8 cellular contexts compared by ENCODE assay signal in the genomic region with DNA sequence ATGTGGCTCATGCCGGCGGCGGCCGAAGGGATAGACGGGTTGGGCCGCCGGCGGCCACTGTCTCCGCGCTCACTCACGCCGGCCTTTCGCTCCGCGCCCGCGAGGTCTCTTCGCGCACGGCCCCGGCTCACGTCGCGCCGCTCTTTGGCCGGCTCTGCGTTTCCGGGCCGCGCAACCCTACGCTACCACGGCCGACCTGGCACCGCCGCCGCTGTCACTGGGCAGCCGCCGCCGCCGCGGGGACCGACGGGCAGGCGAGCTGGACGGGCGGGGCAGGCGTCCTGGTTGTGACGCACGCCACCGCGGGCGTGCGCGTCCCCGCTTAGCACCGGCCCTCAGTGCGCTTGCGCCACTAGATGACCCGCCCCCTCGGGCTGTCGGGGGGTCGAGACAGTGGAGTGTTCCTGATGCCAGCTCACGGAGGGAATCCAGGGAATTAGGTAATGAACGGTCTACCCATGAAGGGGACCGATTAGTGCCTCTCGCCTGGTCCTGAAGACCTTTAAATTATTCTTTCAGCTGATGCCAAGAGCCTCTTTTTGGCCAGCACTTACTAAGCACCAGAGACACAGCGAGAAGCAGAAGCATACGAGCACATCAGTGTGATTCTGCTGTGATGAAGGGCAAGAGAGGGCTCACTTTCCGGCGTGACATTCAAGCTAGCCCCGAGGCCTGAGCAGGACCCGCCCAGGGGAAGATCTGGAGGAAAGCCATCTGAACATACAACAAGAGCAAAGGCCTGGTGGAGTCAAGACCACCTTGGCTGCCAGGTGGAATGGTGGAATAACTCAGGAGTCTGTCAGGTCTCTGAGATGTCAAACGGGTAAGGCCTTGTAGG. TPM values are rescaled to one million over a fixed set of nuclear protein-coding genes. Genes with fewer than 3 reads are reported as not detected.
DNase-seq lines count a peak whose midpoint lies in the region; ATAC-seq and TF ChIP-seq lines count a peak whose summit lies in the region.

A gene (minus strand): TSS at position 289 of the 838 bp plus-strand sequence. CDS start 278 bp downstream, at position 11.

- CTCF ChIA-PET in T-cell (lab: Charles Lee): no interaction called here

- H3K9me3 ChIP-seq in adipocyte (ENCODE audit: control insufficient read depth, low read length) (no peaks in the 10 kb centered on the region), parathyroid adenoma (ENCODE audit: control insufficient read depth, low read length) (no peaks in the 10 kb centered on the region), thyroid gland (no peaks in the 10 kb centered on the region)

- H3K9ac ChIP-seq in adipocyte (ENCODE audit: low read length): peak within 1 kb of the TSS; percentile 92
- peak within 1 kb of the TSS; percentile 4 for H3K9ac ChIP-seq in parathyroid adenoma

- H3K4me3 Mint-ChIP-seq in T-cell: peak within 1 kb of the TSS; percentile 87 to 89 (median 87)

- H3K27ac Mint-ChIP-seq in T-cell: peak within 1 kb of the TSS; percentile 96 to 97

- no peaks in the 10 kb centered on the region for H3K27me3 ChIP-seq in adipocyte (replicated peaks; ENCODE audit: control insufficient read depth, insufficient read depth, low read length)
- no peaks in the 10 kb centered on the region for H3K27me3 ChIP-seq in parathyroid adenoma (ENCODE audit: control insufficient read depth, insufficient read depth, low read length)
- H3K27me3 ChIP-seq in thyroid gland: no peaks in the 10 kb centered on the region

- H3K9me3 Mint-ChIP-seq in T-cell: no peaks in the 10 kb centered on the region

- peaks cover 16% of the 10 kb centered on the region for H3K79me2 ChIP-seq in parathyroid adenoma

- H3K27ac ChIP-seq in parathyroid adenoma: peak within 1 kb of the TSS; percentile 85
- peak within 1 kb of the TSS; percentile 75 to 93 (median 91) for H3K27ac ChIP-seq in thyroid gland

- H2AFZ ChIP-seq in parathyroid adenoma: peak within 1 kb of the TSS; percentile 87

- no peak for TF ChIP-seq CTCF in GM12864 (IDR thresholded peaks at IDR 0.05; ENCODE audit: low read depth, low read length, missing control alignments)
- TF ChIP-seq CTCF in parathyroid adenoma (IDR thresholded peaks at IDR 0.05): no peak
- TF ChIP-seq CTCF in thyroid gland (IDR thresholded peaks at IDR 0.05): no peak

- intact Hi-C loops in cardiac septum (cut with DNase I): loop anchor here (2.0 to 5.0 kb wide), 4 partner anchors 49 to 161 kb away; a partner anchor contains a TSS
- intact Hi-C loops in thyroid gland (cut with DNase I): no loop called here

- DNase-seq in GM12864 (ENCODE audit: low read depth) (peak; percentile 68), NCI-H1092 (lab: John Stamatoyannopoulos, UW) (peak; percentile 47), T-cell (peak; percentile 54 to 84 (median 69)), adipocyte (ENCODE audit: low read depth) (peak; percentile 96), cardiac septum (ENCODE audit: low spot score) (peak; percentile 95), thyroid gland (peak; percentile 90)

- peak in 1 of 2 donors; percentile 90 for TF ChIP-seq POLR2A in thyroid gland (IDR thresholded peaks at IDR 0.05)

- 5 to 17% methylated on average over 9 to 24 of the region's 73 CpGs for WGBS in thyroid gland, 2 donors

- ATAC-seq in HG02588 (IDR thresholded peaks at IDR 0.05; ENCODE audit: unreplicated experiment) (peak; percentile 85), T-cell (replicated peaks in 1 of 4) (peak; percentile 78 to 90 (median 85))

- no peaks in the 10 kb centered on the region for H3K27me3 Mint-ChIP-seq in T-cell

- POLR2A ChIA-PET in T-cell (lab: Charles Lee): interaction anchor here (0.5 to 1.9 kb wide), 6 partner anchors 20 to 1681 kb away, joined by 3 to 22 read pairs (median 4); no protein-coding TSS in a partner anchor

- H3K4me1 Mint-ChIP-seq in T-cell: peaks cover 23 to 34% (median 29%) of the 10 kb centered on the region in 3 donors

- H3K36me3 ChIP-seq in adipocyte (ENCODE audit: control insufficient read depth, insufficient read depth, low read length, severe bottlenecking) (peaks cover 8% of the 10 kb centered on the region), parathyroid adenoma (ENCODE audit: control insufficient read depth, insufficient read depth, low read length) (no peaks in the 10 kb centered on the region), thyroid gland (no peaks in the 10 kb centered on the region)

- H3K4me3 ChIP-seq in GM12864 (ENCODE audit: low read depth, low read length): peak within 1 kb of the TSS; percentile 95
- H3K4me3 ChIP-seq in adipocyte (ENCODE audit: low read length): peak within 1 kb of the TSS; percentile 87
- H3K4me3 ChIP-seq in parathyroid adenoma (ENCODE audit: low read depth, low read length): peak within 1 kb of the TSS; percentile 83
- H3K4me3 ChIP-seq in thyroid gland (replicated peaks in 1 of 3): peak within 1 kb of the TSS; percentile 51 to 94 (median 52)

- peak within 1 kb of the TSS; percentile 96 for H3K4me2 ChIP-seq in parathyroid adenoma (ENCODE audit: low read length)

- peaks cover 23% of the 10 kb centered on the region for H3K4me1 ChIP-seq in adipocyte (ENCODE audit: control insufficient read depth, insufficient read depth, low read length)
- peaks cover 24% of the 10 kb centered on the region for H3K4me1 ChIP-seq in parathyroid adenoma
- H3K4me1 ChIP-seq in thyroid gland: peaks cover 20 to 24% of the 10 kb centered on the region in 2 donors

- peaks cover 2% of the 10 kb centered on the region for H3K36me3 Mint-ChIP-seq in T-cell

RNA-seq across cellular contexts. Expression of the gene that starts here (rescaled TPM):
- 10 to 100 TPM; 30.9 to 51.8 (median 49.0) TPM for total RNA-seq in T-cell
- total RNA-seq in cardiac septum: 48.1 TPM
- 10 to 100 TPM; 26.9 to 77.1 (median 46.2) TPM for total RNA-seq in thyroid gland

Comparison
In these comparisons a context has a peak if more than half of its experiments do, and no peak if none do; other contexts are left out.
1. Peak in every context shown above with its lines: DNase-seq, ATAC-seq, H3K4me3 ChIP-seq and H3K27ac ChIP-seq.